In the genomic region with DNA sequence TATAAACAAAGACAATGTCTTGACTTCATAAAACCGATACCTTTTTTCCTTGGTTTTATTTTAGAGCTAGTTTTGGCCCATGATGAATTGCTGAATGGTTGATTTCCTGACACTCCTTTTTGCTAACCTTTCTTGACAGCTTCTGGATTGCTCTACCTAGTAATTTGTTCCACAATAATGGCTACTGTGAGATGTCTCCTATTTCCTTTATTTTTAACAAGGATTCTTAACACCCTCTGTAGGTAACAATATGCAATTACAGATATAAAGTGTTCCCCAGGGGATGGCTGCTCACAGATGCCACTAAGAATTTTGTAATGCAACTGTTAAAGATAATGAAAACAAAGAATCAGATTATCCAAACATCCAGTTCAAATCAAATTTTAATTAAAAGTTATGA, we compare ENCODE assay signal across 9 cellular contexts.
DNase-seq lines count a peak whose midpoint lies in the region; ATAC-seq and TF ChIP-seq lines count a peak whose summit lies in the region.
"Had no signal": no experiment of that assay in that cellular context is flagged by ENCODE, and none has a peak within 500 bp of the region (broad histone marks: within the 10 kb centered on the region; RNA-seq: fewer than 3 reads in every experiment).

No MANE protein-coding gene starts in this region.

- in situ Hi-C loops in brain microvascular endothelial cell (cut with HindIII; ENCODE audit: low pct_ligation_motif_present, low sequenced_read_pairs) = no loop called here

- DNase-seq in NCI-H510A treated with DMSO at 0.1 percent for 48 hours (lab: John Stamatoyannopoulos, UW) (peak; percentile 92), NCI-H510A (lab: John Stamatoyannopoulos, UW) (no peak), NCI-H2227 treated with DMSO at 0.1 percent for 48 hours (lab: John Stamatoyannopoulos, UW) (peak; percentile 92), brain microvascular endothelial cell (no peak), right lobe of liver (no peak), COLO668 (lab: John Stamatoyannopoulos, UW; ENCODE audit: unreplicated experiment) (no peak)

- ATAC-seq in HG03135 (IDR thresholded peaks at IDR 0.05; ENCODE audit: unreplicated experiment) = peak; percentile 63
- ATAC-seq in right lobe of liver = peak; percentile 70 to 82 (median 78)
- ATAC-seq in HG03460 (IDR thresholded peaks at IDR 0.05; ENCODE audit: unreplicated experiment) = no peak

- no peaks in the 10 kb centered on the region for H3K4me1 ChIP-seq in right lobe of liver
- H3K4me1 ChIP-seq: BLaER1 had no signal

- TF ChIP-seq CTCF in brain microvascular endothelial cell (IDR thresholded peaks at IDR 0.05; ENCODE audit: low read depth, low read length, missing control alignments) (peak; percentile 51), right lobe of liver (IDR thresholded peaks at IDR 0.05) (peak; percentile 49 to 53 (median 51))

- no CpG with 5 or more reads among the region's 1 CpG for WGBS in right lobe of liver (ENCODE audit: insufficient coverage, low coverage, low lambda C conversion rate, missing lambda C conversion rate)

- no peak for TF ChIP-seq POLR2A in right lobe of liver (IDR thresholded peaks at IDR 0.05)

- H3K36me3 ChIP-seq in brain microvascular endothelial cell (replicated peaks) (no peaks in the 10 kb centered on the region), right lobe of liver (no peaks in the 10 kb centered on the region)
- H3K36me3 ChIP-seq: BLaER1 had no signal

- H3K27me3 ChIP-seq in brain microvascular endothelial cell (replicated peaks) (no peaks in the 10 kb centered on the region), right lobe of liver (no peaks in the 10 kb centered on the region)
- H3K27me3 ChIP-seq: BLaER1 had no signal

- H3K4me3 ChIP-seq in brain microvascular endothelial cell (ENCODE audit: low read depth, low read length) (no peak overlapping the region), right lobe of liver (no peak overlapping the region)
- H3K4me3 ChIP-seq: BLaER1 had no signal

- no peaks in the 10 kb centered on the region for H3K9me3 ChIP-seq in right lobe of liver
- H3K9me3 ChIP-seq: BLaER1 had no signal

- intact Hi-C loops in right lobe of liver (cut with DNase I) = no loop called here

- H3K27ac ChIP-seq in brain microvascular endothelial cell (no peak overlapping the region), right lobe of liver (no peak overlapping the region)
- H3K27ac ChIP-seq: BLaER1 had no signal

Comparison
In these comparisons a context has a peak if more than half of its experiments do, and no peak if none do; other contexts are left out.
1. DNase-seq: peak in NCI-H510A treated with DMSO at 0.1 percent for 48 hours (single experiment) and NCI-H2227 treated with DMSO at 0.1 percent for 48 hours (single experiment); none in NCI-H510A (single experiment), brain microvascular endothelial cell (single experiment), right lobe of liver (0 of 3) and COLO668 (single experiment).